ENCODE assay signal across 1 cellular context in the genomic region with DNA sequence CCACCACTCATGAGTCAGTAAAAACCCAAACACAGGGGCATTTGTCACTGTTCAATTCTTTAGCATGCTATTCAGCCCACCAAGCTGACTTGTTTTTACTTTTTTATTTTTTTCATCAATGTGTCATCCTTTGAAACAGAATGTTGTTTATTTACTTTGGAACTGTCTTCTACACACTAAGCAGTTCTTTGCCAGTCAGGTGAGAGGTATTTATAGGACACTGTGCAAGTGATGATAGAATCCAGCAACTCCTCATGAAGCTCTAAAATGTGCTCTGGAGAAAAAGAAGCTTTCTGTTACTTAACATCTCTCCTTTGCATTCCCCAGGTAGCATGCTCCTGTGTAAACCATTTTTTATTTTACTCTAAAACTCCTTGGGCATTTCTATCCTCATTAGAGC.
TF ChIP-seq lines count a peak whose summit lies in the region.

No MANE protein-coding gene starts in this region.

TF ChIP-seq in HepG2, 621 proteins besides CTCF, POLR2A, EP300 and RAD21 (continued from another document):
- TF ChIP-seq, protein P1, sequence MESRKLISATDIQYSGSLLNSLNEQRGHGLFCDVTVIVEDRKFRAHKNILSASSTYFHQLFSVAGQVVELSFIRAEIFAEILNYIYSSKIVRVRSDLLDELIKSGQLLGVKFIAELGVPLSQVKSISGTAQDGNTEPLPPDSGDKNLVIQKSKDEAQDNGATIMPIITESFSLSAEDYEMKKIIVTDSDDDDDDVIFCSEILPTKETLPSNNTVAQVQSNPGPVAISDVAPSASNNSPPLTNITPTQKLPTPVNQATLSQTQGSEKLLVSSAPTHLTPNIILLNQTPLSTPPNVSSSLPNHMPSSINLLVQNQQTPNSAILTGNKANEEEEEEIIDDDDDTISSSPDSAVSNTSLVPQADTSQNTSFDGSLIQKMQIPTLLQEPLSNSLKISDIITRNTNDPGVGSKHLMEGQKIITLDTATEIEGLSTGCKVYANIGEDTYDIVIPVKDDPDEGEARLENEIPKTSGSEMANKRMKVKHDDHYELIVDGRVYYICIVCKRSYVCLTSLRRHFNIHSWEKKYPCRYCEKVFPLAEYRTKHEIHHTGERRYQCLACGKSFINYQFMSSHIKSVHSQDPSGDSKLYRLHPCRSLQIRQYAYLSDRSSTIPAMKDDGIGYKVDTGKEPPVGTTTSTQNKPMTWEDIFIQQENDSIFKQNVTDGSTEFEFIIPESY (CRISPR knock-in tag; IDR thresholded peaks at IDR 0.05): no peak
- no peak for TF ChIP-seq POLR2AphosphoS5 (IDR thresholded peaks at IDR 0.05; ENCODE audit: low read depth, low read length)
- TF ChIP-seq PHF21A (CRISPR knock-in tag; IDR thresholded peaks at IDR 0.05): no peak
- TF ChIP-seq, protein P2, sequence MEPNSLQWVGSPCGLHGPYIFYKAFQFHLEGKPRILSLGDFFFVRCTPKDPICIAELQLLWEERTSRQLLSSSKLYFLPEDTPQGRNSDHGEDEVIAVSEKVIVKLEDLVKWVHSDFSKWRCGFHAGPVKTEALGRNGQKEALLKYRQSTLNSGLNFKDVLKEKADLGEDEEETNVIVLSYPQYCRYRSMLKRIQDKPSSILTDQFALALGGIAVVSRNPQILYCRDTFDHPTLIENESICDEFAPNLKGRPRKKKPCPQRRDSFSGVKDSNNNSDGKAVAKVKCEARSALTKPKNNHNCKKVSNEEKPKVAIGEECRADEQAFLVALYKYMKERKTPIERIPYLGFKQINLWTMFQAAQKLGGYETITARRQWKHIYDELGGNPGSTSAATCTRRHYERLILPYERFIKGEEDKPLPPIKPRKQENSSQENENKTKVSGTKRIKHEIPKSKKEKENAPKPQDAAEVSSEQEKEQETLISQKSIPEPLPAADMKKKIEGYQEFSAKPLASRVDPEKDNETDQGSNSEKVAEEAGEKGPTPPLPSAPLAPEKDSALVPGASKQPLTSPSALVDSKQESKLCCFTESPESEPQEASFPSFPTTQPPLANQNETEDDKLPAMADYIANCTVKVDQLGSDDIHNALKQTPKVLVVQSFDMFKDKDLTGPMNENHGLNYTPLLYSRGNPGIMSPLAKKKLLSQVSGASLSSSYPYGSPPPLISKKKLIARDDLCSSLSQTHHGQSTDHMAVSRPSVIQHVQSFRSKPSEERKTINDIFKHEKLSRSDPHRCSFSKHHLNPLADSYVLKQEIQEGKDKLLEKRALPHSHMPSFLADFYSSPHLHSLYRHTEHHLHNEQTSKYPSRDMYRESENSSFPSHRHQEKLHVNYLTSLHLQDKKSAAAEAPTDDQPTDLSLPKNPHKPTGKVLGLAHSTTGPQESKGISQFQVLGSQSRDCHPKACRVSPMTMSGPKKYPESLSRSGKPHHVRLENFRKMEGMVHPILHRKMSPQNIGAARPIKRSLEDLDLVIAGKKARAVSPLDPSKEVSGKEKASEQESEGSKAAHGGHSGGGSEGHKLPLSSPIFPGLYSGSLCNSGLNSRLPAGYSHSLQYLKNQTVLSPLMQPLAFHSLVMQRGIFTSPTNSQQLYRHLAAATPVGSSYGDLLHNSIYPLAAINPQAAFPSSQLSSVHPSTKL (CRISPR knock-in tag; IDR thresholded peaks at IDR 0.05): no peak
- no peak for TF ChIP-seq MAFK (conservative IDR thresholded peaks at IDR 0.05 in 1 of 2, IDR thresholded peaks at IDR 0.05 in 1 of 2; ENCODE audit: low read length in 2 of 2)
- TF ChIP-seq, protein P3, sequence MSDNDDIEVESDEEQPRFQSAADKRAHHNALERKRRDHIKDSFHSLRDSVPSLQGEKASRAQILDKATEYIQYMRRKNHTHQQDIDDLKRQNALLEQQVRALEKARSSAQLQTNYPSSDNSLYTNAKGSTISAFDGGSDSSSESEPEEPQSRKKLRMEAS (IDR thresholded peaks at IDR 0.05): no peak
- no peak for TF ChIP-seq ZNF605 (CRISPR knock-in tag; IDR thresholded peaks at IDR 0.05)
- no peak for TF ChIP-seq BRCA1 (CRISPR knock-in tag; IDR thresholded peaks at IDR 0.05)
- TF ChIP-seq GTF3A (CRISPR knock-in tag; conservative IDR thresholded peaks at IDR 0.05): no peak
- no peak for TF ChIP-seq ELF4 (CRISPR knock-in tag; IDR thresholded peaks at IDR 0.05; ENCODE audit: borderline replicate concordance)
- TF ChIP-seq ZNF724P (CRISPR knock-in tag; IDR thresholded peaks at IDR 0.05; ENCODE audit: borderline replicate concordance): no peak
- TF ChIP-seq ZNF101 (CRISPR knock-in tag; IDR thresholded peaks at IDR 0.05; ENCODE audit: borderline replicate concordance, low read depth): no peak
- no peak for TF ChIP-seq ZNF468 (CRISPR knock-in tag; IDR thresholded peaks at IDR 0.05)
- no peak for TF ChIP-seq HMGA1 (CRISPR knock-in tag; conservative IDR thresholded peaks at IDR 0.05)
- TF ChIP-seq SIX1 (CRISPR knock-in tag; IDR thresholded peaks at IDR 0.05; ENCODE audit: borderline replicate concordance): no peak
- no peak for TF ChIP-seq XBP1 (CRISPR knock-in tag; IDR thresholded peaks at IDR 0.05)
- TF ChIP-seq, protein P4, sequence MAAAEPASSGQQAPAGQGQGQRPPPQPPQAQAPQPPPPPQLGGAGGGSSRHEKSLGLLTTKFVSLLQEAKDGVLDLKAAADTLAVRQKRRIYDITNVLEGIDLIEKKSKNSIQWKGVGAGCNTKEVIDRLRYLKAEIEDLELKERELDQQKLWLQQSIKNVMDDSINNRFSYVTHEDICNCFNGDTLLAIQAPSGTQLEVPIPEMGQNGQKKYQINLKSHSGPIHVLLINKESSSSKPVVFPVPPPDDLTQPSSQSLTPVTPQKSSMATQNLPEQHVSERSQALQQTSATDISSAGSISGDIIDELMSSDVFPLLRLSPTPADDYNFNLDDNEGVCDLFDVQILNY (CRISPR knock-in tag; conservative IDR thresholded peaks at IDR 0.05): no peak
- no peak for TF ChIP-seq KAT7 (CRISPR knock-in tag; IDR thresholded peaks at IDR 0.05; ENCODE audit: borderline replicate concordance)
- TF ChIP-seq, protein P5, sequence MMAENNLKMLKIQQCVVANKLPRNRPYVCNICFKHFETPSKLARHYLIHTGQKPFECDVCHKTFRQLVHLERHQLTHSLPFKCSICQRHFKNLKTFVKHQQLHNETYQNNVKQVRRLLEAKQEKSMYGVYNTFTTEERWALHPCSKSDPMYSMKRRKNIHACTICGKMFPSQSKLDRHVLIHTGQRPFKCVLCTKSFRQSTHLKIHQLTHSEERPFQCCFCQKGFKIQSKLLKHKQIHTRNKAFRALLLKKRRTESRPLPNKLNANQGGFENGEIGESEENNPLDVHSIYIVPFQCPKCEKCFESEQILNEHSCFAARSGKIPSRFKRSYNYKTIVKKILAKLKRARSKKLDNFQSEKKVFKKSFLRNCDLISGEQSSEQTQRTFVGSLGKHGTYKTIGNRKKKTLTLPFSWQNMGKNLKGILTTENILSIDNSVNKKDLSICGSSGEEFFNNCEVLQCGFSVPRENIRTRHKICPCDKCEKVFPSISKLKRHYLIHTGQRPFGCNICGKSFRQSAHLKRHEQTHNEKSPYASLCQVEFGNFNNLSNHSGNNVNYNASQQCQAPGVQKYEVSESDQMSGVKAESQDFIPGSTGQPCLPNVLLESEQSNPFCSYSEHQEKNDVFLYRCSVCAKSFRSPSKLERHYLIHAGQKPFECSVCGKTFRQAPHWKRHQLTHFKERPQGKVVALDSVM (CRISPR knock-in tag; IDR thresholded peaks at IDR 0.05): no peak
TF ChIP-seq in HepG2: peak in this region for 0.
